In genomic region chr3:123740391-123740822, GRCh38 we compare ENCODE assay signal across 16 cellular contexts.
DNase-seq lines count a peak whose midpoint lies in the region; ATAC-seq and TF ChIP-seq lines count a peak whose summit lies in the region.
"Had no signal": no experiment of that assay in that cellular context is flagged by ENCODE, and none has a peak within 500 bp of the region (broad histone marks: within the 10 kb centered on the region; RNA-seq: fewer than 3 reads in every experiment).

No MANE protein-coding gene starts in this region.

- H2AFZ ChIP-seq in PC-3 (ENCODE audit: low read length), result no peak overlapping the region

- peak overlapping the region; percentile 18; the same call in 1 of the 2 replicates for H3K9ac ChIP-seq in PC-3 (ENCODE audit: low read length)

- H3K9me3 ChIP-seq in PC-3 (ENCODE audit: low read length) (no peaks in the 10 kb centered on the region), thoracic aorta (no peaks in the 10 kb centered on the region)
- H3K9me3 ChIP-seq: esophagus muscularis mucosa had no signal

- POLR2A ChIA-PET in PC-3 (lab: Charles Lee; ENCODE audit: unreplicated experiment), result no interaction called here

- CTCF ChIA-PET in PC-3 (lab: Charles Lee), result interaction anchor here (0.6 kb wide), 1 partner anchor 17 kb away, joined by 3 read pairs; no protein-coding TSS in a partner anchor

- no peaks in the 10 kb centered on the region for H3K9me2 ChIP-seq in PC-3 (replicated peaks; ENCODE audit: low read length)

- no peaks in the 10 kb centered on the region for H3K27me3 ChIP-seq in PC-3 (ENCODE audit: low read length)
- no peaks in the 10 kb centered on the region for H3K27me3 ChIP-seq in brain microvascular endothelial cell (replicated peaks)
- no peaks in the 10 kb centered on the region for H3K27me3 ChIP-seq in thoracic aorta (replicated peaks; ENCODE audit: insufficient read depth)
- H3K27me3 ChIP-seq: esophagus muscularis mucosa had no signal

- peak overlapping the region; percentile 18; the same call in 1 of the 2 replicates for H3K4me2 ChIP-seq in PC-3 (ENCODE audit: low read length)

- DNase-seq in PC-3, result no peak
- no peak for DNase-seq in brain microvascular endothelial cell
- DNase-seq in left lobe of liver (ENCODE audit: low spot score), result peak; percentile 45
- no peak for DNase-seq in thoracic aorta (ENCODE audit: low spot score)
- DNase-seq in stimulated activated CD8-positive, alpha-beta memory T cell treated with anti-CD3 and anti-CD28 coated beads, Interleukin-4, amount 100 ng/mL, for 48 hours, result no peak
- no peak for DNase-seq in stimulated activated CD4-positive, alpha-beta T cell treated with anti-CD3 and anti-CD28 coated beads, Interleukin-4, amount 100 ng/mL, for 24 hours
- DNase-seq in OCI-M2 (lab: John Stamatoyannopoulos, UW; ENCODE audit: unreplicated experiment), result no peak
- DNase-seq: activated naive CD8-positive, alpha-beta T cell treated with anti-CD3 and anti-CD28 coated beads for 36 hours; AML-193; GOT3; MM.1S; NCI-H1694 treated with DMSO at 0.1 percent for 48 hours; stimulated activated naive CD4-positive, alpha-beta T cell treated with Interleukin-2 at 50 U/mL for 16 hours; T-helper 2 cell had no signal

- H3F3A ChIP-seq in PC-3 (ENCODE audit: low read length, unreplicated experiment), result no peaks in the 10 kb centered on the region

- no TSS peak for BruUV-seq in PC-3 (replicated peaks; lab: Mats Ljungman, UMichigan)

- ATAC-seq in PC-3, result 0 out of 2 replicates have a peak, but pooled peaks have one; percentile 3
- peak; percentile 8 for ATAC-seq in left lobe of liver
- ATAC-seq in thoracic aorta (ENCODE audit: insufficient number of reproducible peaks, low FRiP score, low read depth), result no peak

- peaks cover 30% of the 10 kb centered on the region for H3K4me1 ChIP-seq in PC-3 (ENCODE audit: insufficient read depth, low read length)
- H3K4me1 ChIP-seq in thoracic aorta (ENCODE audit: control insufficient read depth in 1 of 2, low read depth in 2 of 2), result peaks cover 9 to 55% of the 10 kb centered on the region in 2 donors

- H3K79me2 ChIP-seq in PC-3 (ENCODE audit: low read length), result no peaks in the 10 kb centered on the region

- no peak for TF ChIP-seq CTCF in PC-3 (conservative IDR thresholded peaks at IDR 0.05; ENCODE audit: low read depth, low read length)
- no peak for TF ChIP-seq CTCF in brain microvascular endothelial cell (IDR thresholded peaks at IDR 0.05; ENCODE audit: low read depth, low read length, missing control alignments)
- TF ChIP-seq CTCF in thoracic aorta (IDR thresholded peaks at IDR 0.05), result no peak

- in situ Hi-C loops in brain microvascular endothelial cell (cut with HindIII; ENCODE audit: low pct_ligation_motif_present, low sequenced_read_pairs), result no loop called here

- no peaks in the 10 kb centered on the region for H3K36me3 ChIP-seq in PC-3 (ENCODE audit: low read depth, low read length)
- no peaks in the 10 kb centered on the region for H3K36me3 ChIP-seq in brain microvascular endothelial cell (replicated peaks)
- peaks cover 22% of the 10 kb centered on the region for H3K36me3 ChIP-seq in thoracic aorta
- H3K36me3 ChIP-seq: cardiac muscle cell had no signal

- no peak overlapping the region for H3K4me3 ChIP-seq in PC-3 (ENCODE audit: low read length)
- no peak overlapping the region for H3K4me3 ChIP-seq in brain microvascular endothelial cell (ENCODE audit: low read depth, low read length)
- no peak overlapping the region for H3K4me3 ChIP-seq in thoracic aorta
- H3K4me3 ChIP-seq: cardiac muscle cell, esophagus muscularis mucosa had no signal

- intact Hi-C loops in PC-3 (cut with micrococcal nuclease), result no loop called here

- peak overlapping the region; percentile 70 for H3K27ac ChIP-seq in PC-3 (ENCODE audit: low read length)
- peak overlapping the region; percentile 36 for H3K27ac ChIP-seq in brain microvascular endothelial cell
- peak overlapping the region; percentile 57 to 59 for H3K27ac ChIP-seq in thoracic aorta
- H3K27ac ChIP-seq: cardiac muscle cell had no signal

- H4K20me1 ChIP-seq in PC-3 (ENCODE audit: low read length), result no peaks in the 10 kb centered on the region
